ENCODE assay signal across 2 cellular contexts in genomic region chr12:75471928-75472865, GRCh38.
TF ChIP-seq lines count a peak whose summit lies in the region.

No MANE protein-coding gene starts in this region.

TF ChIP-seq in SK-N-SH, 30 proteins besides CTCF, POLR2A, EP300 and RAD21 (continued from another document):
- TF ChIP-seq, protein P1, sequence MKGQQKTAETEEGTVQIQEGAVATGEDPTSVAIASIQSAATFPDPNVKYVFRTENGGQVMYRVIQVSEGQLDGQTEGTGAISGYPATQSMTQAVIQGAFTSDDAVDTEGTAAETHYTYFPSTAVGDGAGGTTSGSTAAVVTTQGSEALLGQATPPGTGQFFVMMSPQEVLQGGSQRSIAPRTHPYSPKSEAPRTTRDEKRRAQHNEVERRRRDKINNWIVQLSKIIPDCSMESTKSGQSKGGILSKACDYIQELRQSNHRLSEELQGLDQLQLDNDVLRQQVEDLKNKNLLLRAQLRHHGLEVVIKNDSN (IDR thresholded peaks at IDR 0.05; ENCODE audit: borderline replicate concordance, low read depth): no peak
- TF ChIP-seq MEF2A (IDR thresholded peaks at IDR 0.05; ENCODE audit: borderline replicate concordance, low read depth): no peak
- TF ChIP-seq FOSL2 (IDR thresholded peaks at IDR 0.05; ENCODE audit: borderline replicate concordance, low read depth): no peak
- TF ChIP-seq, protein P2, sequence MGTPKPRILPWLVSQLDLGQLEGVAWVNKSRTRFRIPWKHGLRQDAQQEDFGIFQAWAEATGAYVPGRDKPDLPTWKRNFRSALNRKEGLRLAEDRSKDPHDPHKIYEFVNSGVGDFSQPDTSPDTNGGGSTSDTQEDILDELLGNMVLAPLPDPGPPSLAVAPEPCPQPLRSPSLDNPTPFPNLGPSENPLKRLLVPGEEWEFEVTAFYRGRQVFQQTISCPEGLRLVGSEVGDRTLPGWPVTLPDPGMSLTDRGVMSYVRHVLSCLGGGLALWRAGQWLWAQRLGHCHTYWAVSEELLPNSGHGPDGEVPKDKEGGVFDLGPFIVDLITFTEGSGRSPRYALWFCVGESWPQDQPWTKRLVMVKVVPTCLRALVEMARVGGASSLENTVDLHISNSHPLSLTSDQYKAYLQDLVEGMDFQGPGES (IDR thresholded peaks at IDR 0.05; ENCODE audit: low read depth, low read length): no peak
- no peak for TF ChIP-seq GABPA (IDR thresholded peaks at IDR 0.05; ENCODE audit: low read depth)
- TF ChIP-seq TAF1 (IDR thresholded peaks at IDR 0.05; ENCODE audit: borderline replicate concordance, low read depth, low read length): no peak
- TF ChIP-seq ELF1 (IDR thresholded peaks at IDR 0.05): no peak
- TF ChIP-seq REST (IDR thresholded peaks at IDR 0.05; ENCODE audit: low read depth, low read length): no peak

TF ChIP-seq in SK-N-SH treated with all-trans-retinoic acid at 6 μM for 48 hours, 23 proteins besides CTCF, POLR2A, EP300 and RAD21:
- TF ChIP-seq, protein P3, sequence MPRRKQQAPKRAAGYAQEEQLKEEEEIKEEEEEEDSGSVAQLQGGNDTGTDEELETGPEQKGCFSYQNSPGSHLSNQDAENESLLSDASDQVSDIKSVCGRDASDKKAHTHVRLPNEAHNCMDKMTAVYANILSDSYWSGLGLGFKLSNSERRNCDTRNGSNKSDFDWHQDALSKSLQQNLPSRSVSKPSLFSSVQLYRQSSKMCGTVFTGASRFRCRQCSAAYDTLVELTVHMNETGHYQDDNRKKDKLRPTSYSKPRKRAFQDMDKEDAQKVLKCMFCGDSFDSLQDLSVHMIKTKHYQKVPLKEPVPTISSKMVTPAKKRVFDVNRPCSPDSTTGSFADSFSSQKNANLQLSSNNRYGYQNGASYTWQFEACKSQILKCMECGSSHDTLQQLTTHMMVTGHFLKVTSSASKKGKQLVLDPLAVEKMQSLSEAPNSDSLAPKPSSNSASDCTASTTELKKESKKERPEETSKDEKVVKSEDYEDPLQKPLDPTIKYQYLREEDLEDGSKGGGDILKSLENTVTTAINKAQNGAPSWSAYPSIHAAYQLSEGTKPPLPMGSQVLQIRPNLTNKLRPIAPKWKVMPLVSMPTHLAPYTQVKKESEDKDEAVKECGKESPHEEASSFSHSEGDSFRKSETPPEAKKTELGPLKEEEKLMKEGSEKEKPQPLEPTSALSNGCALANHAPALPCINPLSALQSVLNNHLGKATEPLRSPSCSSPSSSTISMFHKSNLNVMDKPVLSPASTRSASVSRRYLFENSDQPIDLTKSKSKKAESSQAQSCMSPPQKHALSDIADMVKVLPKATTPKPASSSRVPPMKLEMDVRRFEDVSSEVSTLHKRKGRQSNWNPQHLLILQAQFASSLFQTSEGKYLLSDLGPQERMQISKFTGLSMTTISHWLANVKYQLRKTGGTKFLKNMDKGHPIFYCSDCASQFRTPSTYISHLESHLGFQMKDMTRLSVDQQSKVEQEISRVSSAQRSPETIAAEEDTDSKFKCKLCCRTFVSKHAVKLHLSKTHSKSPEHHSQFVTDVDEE (CRISPR knock-in tag; IDR thresholded peaks at IDR 0.05): no peak
- TF ChIP-seq ZFP3 (CRISPR knock-in tag; IDR thresholded peaks at IDR 0.05): no peak
- TF ChIP-seq BACH2 (CRISPR knock-in tag; IDR thresholded peaks at IDR 0.05; ENCODE audit: borderline replicate concordance): no peak
- no peak for TF ChIP-seq RARB (CRISPR knock-in tag; IDR thresholded peaks at IDR 0.05)
- no peak for TF ChIP-seq TCF4 (CRISPR knock-in tag; IDR thresholded peaks at IDR 0.05; ENCODE audit: borderline replicate concordance)
- no peak for TF ChIP-seq TOX (CRISPR knock-in tag; IDR thresholded peaks at IDR 0.05; ENCODE audit: borderline replicate concordance)
- no peak for TF ChIP-seq CSRNP3 (CRISPR knock-in tag; IDR thresholded peaks at IDR 0.05)
TF ChIP-seq in SK-N-SH treated with all-trans-retinoic acid at 6 μM for 48 hours: peak in this region for 0.
